In the genomic region with DNA sequence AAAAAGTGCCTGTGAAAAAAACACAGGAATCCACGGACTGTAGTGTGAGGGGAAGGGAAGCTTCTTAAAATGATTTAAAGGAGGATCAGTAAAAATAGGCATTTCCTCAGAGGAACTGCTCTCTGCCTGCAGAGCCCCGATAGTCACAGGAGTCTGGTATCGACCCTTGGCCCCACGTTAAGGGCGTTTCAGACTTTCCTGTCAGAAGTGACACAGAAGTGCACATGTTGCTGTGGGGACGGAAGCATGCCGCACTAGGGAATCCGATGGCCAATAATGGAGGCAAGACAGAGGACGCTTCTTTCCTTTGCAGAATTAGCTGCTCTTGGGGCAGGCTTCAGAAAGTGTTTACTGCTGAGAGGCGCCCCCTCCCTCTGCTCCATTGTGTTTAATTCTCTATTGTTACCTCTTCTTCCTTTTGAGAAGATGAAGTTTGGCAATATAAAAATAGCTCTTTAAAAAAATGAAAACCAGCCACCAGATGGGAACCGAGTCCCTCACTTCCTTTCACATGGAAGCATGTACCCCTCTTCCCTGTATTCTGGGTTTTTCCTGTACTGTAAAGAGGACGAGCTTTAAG, we compare ENCODE assay signal across 11 cellular contexts.
A peak's percentile ranks its signal among the peaks of the same experiment; 100 is the strongest.
DNase-seq lines count a peak whose midpoint lies in the region; ATAC-seq and TF ChIP-seq lines count a peak whose summit lies in the region.
"Had no signal": no experiment of that assay in that cellular context is flagged by ENCODE, and none has a peak within 500 bp of the region (broad histone marks: within the 10 kb centered on the region; RNA-seq: fewer than 3 reads in every experiment).

No MANE protein-coding gene starts in this region.

- H3K27ac ChIP-seq in coronary artery (peak overlapping the region; percentile 8 to 13), parathyroid adenoma (peak overlapping the region; percentile 57)

- no peaks in the 10 kb centered on the region for H3K36me3 ChIP-seq in parathyroid adenoma (ENCODE audit: control insufficient read depth, insufficient read depth, low read length)

- TF ChIP-seq CTCF in coronary artery (IDR thresholded peaks at IDR 0.05) = no peak
- no peak for TF ChIP-seq CTCF in parathyroid adenoma (IDR thresholded peaks at IDR 0.05)

- peaks cover 40% of the 10 kb centered on the region for H3K4me1 ChIP-seq in parathyroid adenoma

- no peaks in the 10 kb centered on the region for H3K27me3 ChIP-seq in parathyroid adenoma (ENCODE audit: control insufficient read depth, insufficient read depth, low read length)
- H3K27me3 ChIP-seq: testis had no signal

- H3K9ac ChIP-seq in parathyroid adenoma = no peak overlapping the region

- peak; percentile 43 for ATAC-seq in HG03432 (IDR thresholded peaks at IDR 0.05; ENCODE audit: unreplicated experiment)
- ATAC-seq in HG03135 (IDR thresholded peaks at IDR 0.05; ENCODE audit: unreplicated experiment) = no peak

- peaks cover 81% of the 10 kb centered on the region for H3K79me2 ChIP-seq in parathyroid adenoma

- peak; percentile 62 for DNase-seq in CMK (ENCODE audit: low read depth)
- DNase-seq in coronary artery (ENCODE audit: low spot score) = no peak
- DNase-seq in NCI-H2029 (lab: John Stamatoyannopoulos, UW) = no peak
- DNase-seq in AG08396 (ENCODE audit: low spot score) = no peak
- no peak for DNase-seq in inferior parietal cortex (ENCODE audit: extremely low spot score)
- DNase-seq: EL, posterior cingulate gyrus, testis had no signal

- H3K9me3 ChIP-seq in parathyroid adenoma (ENCODE audit: control insufficient read depth, low read length) = no peaks in the 10 kb centered on the region
- H3K9me3 ChIP-seq: testis had no signal

- H3K4me3 ChIP-seq in coronary artery (no peak overlapping the region), parathyroid adenoma (ENCODE audit: low read depth, low read length) (no peak overlapping the region)
- H3K4me3 ChIP-seq: testis had no signal

- no peak overlapping the region for H2AFZ ChIP-seq in parathyroid adenoma

- no peak overlapping the region for H3K4me2 ChIP-seq in parathyroid adenoma (ENCODE audit: low read length)
